8 cellular contexts compared by ENCODE assay signal in the genomic region with DNA sequence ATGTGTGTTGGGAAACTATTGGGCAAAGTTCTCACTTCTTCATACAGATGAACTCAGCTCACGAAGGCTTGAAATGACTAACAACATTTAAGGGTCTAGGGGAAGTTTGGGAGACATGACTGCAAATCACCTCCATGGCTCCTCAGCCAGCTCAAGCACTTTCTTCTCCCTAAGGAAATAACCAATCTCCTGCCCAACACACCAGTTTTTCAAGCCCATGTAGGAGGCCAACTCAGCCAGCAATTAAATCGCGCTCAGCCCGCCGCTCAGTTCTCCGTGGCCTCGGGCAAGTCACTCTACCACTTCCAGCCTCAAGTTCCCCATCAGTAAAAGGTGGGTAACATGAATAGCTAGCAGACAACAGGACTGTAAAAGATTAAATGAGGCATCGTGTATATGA. TPM values are rescaled to one million over a fixed set of nuclear protein-coding genes. Genes with fewer than 3 reads are reported as not detected.
DNase-seq lines count a peak whose midpoint lies in the region.

No MANE protein-coding gene starts in this region.

- H3K4me3 Mint-ChIP-seq in activated naive CD4-positive, alpha-beta T cell treated with anti-CD3 and anti-CD28 coated beads for 36 hours: peak overlapping the region; percentile 91

- peak overlapping the region; percentile 98 for H3K9ac ChIP-seq in trophoblast cell (ENCODE audit: low read length)

- peaks cover 10% of the 10 kb centered on the region for H3K79me1 ChIP-seq in trophoblast cell (ENCODE audit: low read length)

- peaks cover 56% of the 10 kb centered on the region for H3K4me1 Mint-ChIP-seq in activated naive CD4-positive, alpha-beta T cell treated with anti-CD3 and anti-CD28 coated beads for 36 hours (ENCODE audit: low read depth)

- H3K79me2 ChIP-seq in trophoblast cell (ENCODE audit: control insufficient read depth, insufficient read depth, low read length, poor library complexity): peaks cover 27% of the 10 kb centered on the region

- CTCF ChIA-PET in activated naive CD4-positive, alpha-beta T cell treated with anti-CD3 and anti-CD28 coated beads for 36 hours (lab: Charles Lee): interaction anchor here (0.6 kb wide), 1 partner anchor 32 kb away, joined by 4 read pairs; no protein-coding TSS in a partner anchor

- H3K4ac ChIP-seq in trophoblast cell (ENCODE audit: low read depth, low read length): peak overlapping the region; percentile 90

- no peaks in the 10 kb centered on the region for H3K27me3 Mint-ChIP-seq in activated naive CD4-positive, alpha-beta T cell treated with anti-CD3 and anti-CD28 coated beads for 36 hours (ENCODE audit: low read depth)

- H3K4me1 ChIP-seq in esophagus (ENCODE audit: control insufficient read depth in 2 of 2, insufficient read depth in 2 of 2, low read length in 1 of 2): peaks cover 4 to 23% of the 10 kb centered on the region in 2 donors
- H3K4me1 ChIP-seq in trophoblast cell (ENCODE audit: control insufficient read depth in 1 of 2, insufficient read depth in 2 of 2, low read length in 2 of 2): peaks cover 13 to 18% of the 10 kb centered on the region in 2 experiments

- peak overlapping the region; percentile 86 for H3K18ac ChIP-seq in trophoblast cell (ENCODE audit: low read length)

- peak overlapping the region; percentile 80 for H2AFZ ChIP-seq in trophoblast cell (ENCODE audit: insufficient read depth, low read length, poor library complexity)

- peaks cover 23% of the 10 kb centered on the region for H3K36me3 Mint-ChIP-seq in activated naive CD4-positive, alpha-beta T cell treated with anti-CD3 and anti-CD28 coated beads for 36 hours (ENCODE audit: low read depth)

- H2BK5ac ChIP-seq in trophoblast cell (ENCODE audit: low read depth, low read length, poor library complexity): peak overlapping the region; percentile 92

- H4K12ac ChIP-seq in trophoblast cell (ENCODE audit: low read depth, low read length): peak overlapping the region; percentile 68

- peak; percentile 39 for DNase-seq in activated naive CD4-positive, alpha-beta T cell treated with anti-CD3 and anti-CD28 coated beads for 36 hours
- DNase-seq in activated naive CD4-positive, alpha-beta T cell (lab: John Stamatoyannopoulos, UW): no peak
- DNase-seq in SIG-M5 treated with dmso at 0.1 percent for 504 hours (lab: John Stamatoyannopoulos, UW; ENCODE audit: unreplicated experiment) (peak; percentile 77), trophoblast cell (peak; percentile 62 to 65), 8988T (no peak), germinal center (ENCODE audit: low spot score) (no peak), NCI-H446 (lab: John Stamatoyannopoulos, UW) (no peak)

- H2AK5ac ChIP-seq in trophoblast cell (ENCODE audit: low read length): peak overlapping the region; percentile 38

- no peak overlapping the region for H3K23ac ChIP-seq in trophoblast cell (ENCODE audit: low read length)

- H3K4me3 ChIP-seq in esophagus (ENCODE audit: low read depth in 1 of 2, low read length in 2 of 2) (peak overlapping the region; percentile 55 to 86), trophoblast cell (ENCODE audit: low read depth, low read length) (peak overlapping the region; percentile 90)

- WGBS in esophagus, 2 donors: 0 to 1% methylated on average over 8 of the region's 8 CpGs
- no CpG with 5 or more reads among the region's 8 CpGs for WGBS in trophoblast cell (ENCODE audit: extremely low coverage, insufficient coverage, insufficient read length)

- H3K9me3 Mint-ChIP-seq in activated naive CD4-positive, alpha-beta T cell treated with anti-CD3 and anti-CD28 coated beads for 36 hours: no peaks in the 10 kb centered on the region

- peak overlapping the region; percentile 96 for H3K27ac Mint-ChIP-seq in activated naive CD4-positive, alpha-beta T cell treated with anti-CD3 and anti-CD28 coated beads for 36 hours

- no peak overlapping the region for H2BK120ac ChIP-seq in trophoblast cell (ENCODE audit: insufficient read depth, low read length, poor library complexity)

- H3K36me3 ChIP-seq in esophagus (ENCODE audit: control insufficient read depth in 2 of 2, insufficient read depth in 2 of 2, low read length in 1 of 2): peaks cover 0 to 4% of the 10 kb centered on the region in 2 donors
- peaks cover 2 to 16% of the 10 kb centered on the region in 2 experiments for H3K36me3 ChIP-seq in trophoblast cell (ENCODE audit: control insufficient read depth in 1 of 2, insufficient read depth in 2 of 2, low read length in 2 of 2)

- H4K8ac ChIP-seq in trophoblast cell (ENCODE audit: low read depth, low read length): peak overlapping the region; percentile 92

- no peaks in the 10 kb centered on the region for H3K27me3 ChIP-seq in esophagus (ENCODE audit: control insufficient read depth in 1 of 2, insufficient read depth in 2 of 2, low read length in 2 of 2)
- H3K27me3 ChIP-seq in trophoblast cell (ENCODE audit: insufficient read depth, low read length): no peaks in the 10 kb centered on the region

- H3K27ac ChIP-seq in esophagus (ENCODE audit: low read depth in 2 of 2, low read length in 1 of 2): peak overlapping the region; percentile 96 to 99
- peak overlapping the region; percentile 98 for H3K27ac ChIP-seq in trophoblast cell (ENCODE audit: low read depth, low read length)

- H2BK12ac ChIP-seq in trophoblast cell (ENCODE audit: low read length): no peak overlapping the region

- peak overlapping the region; percentile 85 for H3K4me2 ChIP-seq in trophoblast cell (ENCODE audit: low read length)

- intact Hi-C loops in activated naive CD4-positive, alpha-beta T cell treated with anti-CD3 and anti-CD28 coated beads for 36 hours (cut with micrococcal nuclease): loop anchor here (1.0 to 2.0 kb wide), 4 partner anchors 32 to 573 kb away; a partner anchor contains a TSS

- H3K9me3 ChIP-seq in esophagus (ENCODE audit: control insufficient read depth in 2 of 2, insufficient read depth in 1 of 2, low read depth in 1 of 2, low read length in 1 of 2): no peaks in the 10 kb centered on the region
- H3K9me3 ChIP-seq in trophoblast cell (ENCODE audit: insufficient read depth, low read depth, low read length): no peaks in the 10 kb centered on the region

- H3K14ac ChIP-seq in trophoblast cell (ENCODE audit: low read length): peak overlapping the region; percentile 94

- peak overlapping the region; percentile 92 for H4K91ac ChIP-seq in trophoblast cell (ENCODE audit: low read depth, low read length)

RNA-seq across cellular contexts. Expression of a gene that starts 0.8 kb away (rescaled TPM):
- total RNA-seq in activated naive CD4-positive, alpha-beta T cell treated with anti-CD3 and anti-CD28 coated beads for 36 hours: 10 to 100 TPM; 83.7 to 93.8 TPM
- 10 to 100 TPM; 20.0 to 28.7 TPM for polyA plus RNA-seq in esophagus
- 43.3 and 46.1 TPM in 2 replicates for polyA plus RNA-seq in trophoblast cell (2013)

RNA-seq across cellular contexts. Expression of a gene that starts 26.5 kb away (rescaled TPM):
- under 1 TPM in 1 of 2 experiments, not detected in 1; 0.40 TPM for total RNA-seq in activated naive CD4-positive, alpha-beta T cell treated with anti-CD3 and anti-CD28 coated beads for 36 hours
- polyA plus RNA-seq in esophagus: under 1 TPM in 1 of 2 donors, not detected in 1; 0.31 TPM
- polyA plus RNA-seq in trophoblast cell (2013): not detected in 2 replicates

RNA-seq across cellular contexts. Expression of a gene that starts 35.3 kb away (rescaled TPM):
- total RNA-seq in activated naive CD4-positive, alpha-beta T cell treated with anti-CD3 and anti-CD28 coated beads for 36 hours: 10 to 100 TPM; 61.2 to 63.9 TPM
- polyA plus RNA-seq in esophagus: 100 to 1,000 TPM in 1 of 2 donors, 10 to 100 TPM in 1; 52.7 to 112 TPM
- polyA plus RNA-seq in trophoblast cell (2013): 155 and 156 TPM in 2 replicates

Comparison
In these comparisons a context has a peak if more than half of its experiments do, and no peak if none do; other contexts are left out.
1. DNase-seq: peak in activated naive CD4-positive, alpha-beta T cell treated with anti-CD3 and anti-CD28 coated beads for 36 hours (single experiment), SIG-M5 treated with dmso at 0.1 percent for 504 hours (single experiment) and trophoblast cell (2 of 2); none in activated naive CD4-positive, alpha-beta T cell (0 of 4), 8988T (single experiment), germinal center (single experiment) and NCI-H446 (0 of 2).